28 cellular contexts compared by ENCODE assay signal in the genomic region with DNA sequence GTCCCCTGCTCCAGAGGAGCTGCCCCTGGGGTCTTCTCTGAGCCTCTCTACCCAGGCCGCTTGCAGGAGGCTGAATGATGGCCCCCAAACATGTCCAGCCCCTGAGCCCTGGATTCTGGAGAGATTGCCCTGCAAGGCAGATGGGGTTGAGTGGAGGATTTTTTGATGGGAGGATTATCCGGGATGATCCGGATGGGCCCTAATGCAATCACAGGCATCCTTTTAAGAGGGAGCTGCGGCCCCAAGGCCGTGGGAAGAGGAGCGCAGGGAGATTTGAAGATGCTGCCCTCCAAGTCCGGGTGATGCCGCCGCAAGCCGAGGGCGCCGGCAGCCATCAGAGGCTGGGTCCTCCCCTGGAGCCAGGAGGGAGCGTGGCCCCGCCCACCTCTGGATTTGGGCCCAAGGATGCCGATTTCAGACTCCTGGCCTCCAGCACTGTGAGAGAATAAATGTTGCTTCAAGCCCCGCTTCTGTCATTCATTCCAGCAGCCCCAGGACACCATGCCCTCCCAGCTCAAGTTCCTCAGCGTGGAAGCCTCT.
"Had no signal": no experiment of that assay in that cellular context is flagged by ENCODE, and none has a peak within 500 bp of the region (broad histone marks: within the 10 kb centered on the region; RNA-seq: fewer than 3 reads in every experiment).

No MANE protein-coding gene starts in this region.

- H3K27ac Mint-ChIP-seq: activated CD8-positive, alpha-beta T cell treated with anti-CD3 and anti-CD28 coated beads, Interleukin-2, amount 10 ng/mL, durations not matched to agents 7 days and 5 days; activated naive CD4-positive, alpha-beta T cell treated with anti-CD3 and anti-CD28 coated beads, Interleukin-2, amount 50 U/mL, for 24 hours; activated T-helper 1 cell treated with anti-CD3 and anti-CD28 coated beads, Interleukin-12 subunit alpha, Interleukin-12 subunit beta, Interleukin-2, Interleukin-4 antibody, amounts not matched to agents 30 ng/mL and 10 ng/mL and 1 ng/mL, durations not matched to agents 14 hours and 24 hours and 36 hours; effector memory CD8-positive, alpha-beta T cell; immature natural killer cell; naive thymus-derived CD4-positive, alpha-beta T cell; progenitor cell of endocrine pancreas had no signal

- H3K4me3 Mint-ChIP-seq: activated CD8-positive, alpha-beta T cell treated with anti-CD3 and anti-CD28 coated beads, Interleukin-2, amount 10 ng/mL, durations not matched to agents 7 days and 5 days; activated naive CD4-positive, alpha-beta T cell treated with anti-CD3 and anti-CD28 coated beads, Interleukin-2, amount 50 U/mL, for 24 hours; activated T-helper 1 cell treated with anti-CD3 and anti-CD28 coated beads, Interleukin-12 subunit alpha, Interleukin-12 subunit beta, Interleukin-2, Interleukin-4 antibody, amounts not matched to agents 30 ng/mL and 10 ng/mL and 1 ng/mL, durations not matched to agents 14 hours and 24 hours and 36 hours; effector memory CD8-positive, alpha-beta T cell; immature natural killer cell; naive thymus-derived CD4-positive, alpha-beta T cell; type B pancreatic cell had no signal

- H3K27me3 ChIP-seq: brain microvascular endothelial cell, hepatocyte had no signal

- H3K4me3 ChIP-seq: hepatocyte, left lung, lung, thoracic aorta had no signal

- H3K9me3 ChIP-seq: thoracic aorta had no signal

- H3K9me3 Mint-ChIP-seq: activated naive CD4-positive, alpha-beta T cell treated with anti-CD3 and anti-CD28 coated beads, Interleukin-2, amount 50 U/mL, for 24 hours; immature natural killer cell had no signal

- FAIRE-seq: endothelial cell of umbilical vein, frontal cortex, TTC549 had no signal

- H3K4me1 Mint-ChIP-seq: activated naive CD4-positive, alpha-beta T cell treated with anti-CD3 and anti-CD28 coated beads, Interleukin-2, amount 50 U/mL, for 24 hours; immature natural killer cell had no signal

- H3K27ac ChIP-seq: brain microvascular endothelial cell, hepatocyte, left lung, thoracic aorta had no signal

- H3K36me3 ChIP-seq: brain microvascular endothelial cell, left lung, thoracic aorta had no signal

- H3K36me3 Mint-ChIP-seq: activated naive CD4-positive, alpha-beta T cell treated with anti-CD3 and anti-CD28 coated beads, Interleukin-2, amount 50 U/mL, for 24 hours; immature natural killer cell; type B pancreatic cell had no signal

- DNase-seq: activated CD4-positive, alpha-beta T cell treated with anti-CD3 and anti-CD28 coated beads for 1 hour; activated CD4-positive, alpha-beta T cell treated with anti-CD3 and anti-CD28 coated beads, Interleukin-2, amount 50 U/mL, for 1 hour; activated CD8-positive, alpha-beta T cell treated with anti-CD3 and anti-CD28 coated beads, Interleukin-2, amount 10 ng/mL, durations not matched to agents 7 days and 5 days; activated gamma-delta T cell treated with Interleukin-2 at 50 U/mL for 16 hours; aorta; brain microvascular endothelial cell; caudate nucleus; dermis blood vessel endothelial cell; effector memory CD8-positive, alpha-beta T cell; glutamatergic neuron; immature natural killer cell; kidney glomerular epithelial cell; naive thymus-derived CD4-positive, alpha-beta T cell; retina; stimulated activated CD4-positive, alpha-beta T cell treated with anti-CD3 and anti-CD28 coated beads, Interleukin-2, amount 100 ng/mL, for 48 hours; stimulated activated CD8-positive, alpha-beta memory T cell treated with anti-CD3 and anti-CD28 coated beads, Interleukin-4, amount 100 ng/mL, for 48 hours; stimulated activated naive CD4-positive, alpha-beta T cell treated with Interleukin-2 at 50 U/mL for 16 hours had no signal

- ATAC-seq: activated CD8-positive, alpha-beta T cell treated with anti-CD3 and anti-CD28 coated beads, Interleukin-2, amount 10 ng/mL, durations not matched to agents 7 days and 5 days; effector memory CD8-positive, alpha-beta T cell had no signal
